In the genomic region with DNA sequence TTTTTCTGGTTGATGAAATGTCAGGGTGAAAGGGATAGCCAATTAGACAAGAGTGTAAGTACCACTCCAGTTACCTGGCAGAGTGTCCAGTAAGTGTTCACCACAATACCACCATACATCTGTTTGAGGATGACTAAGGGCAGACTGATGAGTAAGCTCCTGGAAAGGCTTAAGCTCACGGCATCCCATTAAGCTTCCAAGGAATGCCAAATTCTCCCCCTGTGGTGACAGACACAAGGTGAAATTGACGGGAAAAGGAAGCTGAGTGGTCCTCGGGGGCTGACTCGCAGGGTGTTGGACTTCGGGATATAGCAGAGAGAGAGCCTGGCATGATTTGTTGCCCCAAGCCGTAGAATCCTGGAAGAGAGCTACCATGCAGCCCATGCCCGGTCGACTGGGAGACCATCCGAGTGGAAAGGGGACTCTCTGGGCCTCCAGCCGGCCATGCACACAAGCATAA, we compare ENCODE assay signal across 12 cellular contexts. TPM values are rescaled to one million over a fixed set of nuclear protein-coding genes. Genes with fewer than 3 reads are reported as not detected.
DNase-seq lines count a peak whose midpoint lies in the region; ATAC-seq, FAIRE-seq and TF ChIP-seq lines count a peak whose summit lies in the region.
"Had no signal": no experiment of that assay in that cellular context is flagged by ENCODE, and none has a peak within 500 bp of the region (broad histone marks: within the 10 kb centered on the region; RNA-seq: fewer than 3 reads in every experiment).

No MANE protein-coding gene starts in this region.

- no peak overlapping the region for H3K9ac ChIP-seq in fibroblast of lung (ENCODE audit: insufficient read depth, low read length)

- ATAC-seq in HG02852 (IDR thresholded peaks at IDR 0.05; ENCODE audit: unreplicated experiment): no peak
- ATAC-seq: sciatic nerve; stimulated activated memory B cell treated with anti-CD40 and anti-IgM and Interleukin-4, amounts not matched to agents 10 μg/mL and 1 μg/mL and 100 μg/mL, for 72 hours had no signal

- no peaks in the 10 kb centered on the region for H4K20me1 ChIP-seq in fibroblast of lung (ENCODE audit: control insufficient read depth, extremely low read depth, insufficient read depth, low read length)

- H3K79me2 ChIP-seq in fibroblast of lung (ENCODE audit: control insufficient read depth, insufficient read depth, low read length): no peaks in the 10 kb centered on the region

- peaks cover 29% of the 10 kb centered on the region for H3K4me1 Mint-ChIP-seq in Caco-2 (ENCODE audit: low read depth, unreplicated experiment)
- H3K4me1 Mint-ChIP-seq: stimulated activated memory B cell treated with anti-CD40 and anti-IgM and Interleukin-4, amounts not matched to agents 10 μg/mL and 1 μg/mL and 100 μg/mL, for 72 hours had no signal

- no peak for FAIRE-seq in urothelium cell line (lab: Jason Lieb, UNC)
- FAIRE-seq: kidney had no signal

- no peak overlapping the region for H3K4me3 ChIP-seq in fibroblast of lung (replicated peaks in 1 of 4; ENCODE audit: control extremely low read depth in 1 of 4, insufficient read depth in 1 of 4, low read depth in 3 of 4, low read length in 4 of 4)
- no peak overlapping the region for H3K4me3 ChIP-seq in Caco-2 (ENCODE audit: low read depth, low read length)

- CTCF ChIA-PET in RWPE1 (lab: Yijun Ruan, JAX) (interaction anchor here (0.7 to 0.8 kb wide), 2 partner anchors 13 to 188 kb away, joined by 3 read pairs; no protein-coding TSS in a partner anchor), Caco-2 (lab: Charles Lee) (no interaction called here)

- no peak overlapping the region for H3K27ac Mint-ChIP-seq in Caco-2 (ENCODE audit: unreplicated experiment)
- H3K27ac Mint-ChIP-seq: stimulated activated memory B cell treated with anti-CD40 and anti-IgM and Interleukin-4, amounts not matched to agents 10 μg/mL and 1 μg/mL and 100 μg/mL, for 72 hours had no signal

- H3K4me3 Mint-ChIP-seq in Caco-2 (ENCODE audit: unreplicated experiment): no peak overlapping the region
- H3K4me3 Mint-ChIP-seq: stimulated activated memory B cell treated with anti-CD40 and anti-IgM and Interleukin-4, amounts not matched to agents 10 μg/mL and 1 μg/mL and 100 μg/mL, for 72 hours had no signal

- H3K9me3 ChIP-seq in fibroblast of lung (ENCODE audit: control insufficient read depth, insufficient read depth, low read depth, low read length): no peaks in the 10 kb centered on the region
- no peaks in the 10 kb centered on the region; the same call in 1 of the 2 replicates for H3K9me3 ChIP-seq in Caco-2

- H3K36me3 ChIP-seq in fibroblast of lung (ENCODE audit: control insufficient read depth, insufficient read depth, low read length) (no peaks in the 10 kb centered on the region), Caco-2 (ENCODE audit: control insufficient read depth, insufficient read depth, low read length) (no peaks in the 10 kb centered on the region)

- peak overlapping the region; percentile 88 for H3K27ac ChIP-seq in RWPE1
- H3K27ac ChIP-seq in fibroblast of lung (ENCODE audit: insufficient read depth, low read length): peak overlapping the region; percentile 56
- H3K27ac ChIP-seq: 22Rv1 had no signal

- no peaks in the 10 kb centered on the region for H3K27me3 ChIP-seq in fibroblast of lung (ENCODE audit: control insufficient read depth, insufficient read depth, low read length)
- H3K27me3 ChIP-seq in Caco-2 (replicated peaks; ENCODE audit: control insufficient read depth, insufficient read depth, low read length): no peaks in the 10 kb centered on the region

- no peak overlapping the region for H3K4me2 ChIP-seq in fibroblast of lung (ENCODE audit: extremely low read depth, insufficient read depth, low read length)

- no peak for TF ChIP-seq CTCF in RWPE1 (conservative IDR thresholded peaks at IDR 0.05; ENCODE audit: low read depth)
- TF ChIP-seq CTCF in fibroblast of lung (conservative IDR thresholded peaks at IDR 0.05 in 1 of 2, IDR thresholded peaks at IDR 0.05 in 1 of 2; ENCODE audit: low read depth in 1 of 2, low read length in 2 of 2): no peak
- no peak for TF ChIP-seq CTCF in Caco-2 (IDR thresholded peaks at IDR 0.05; ENCODE audit: insufficient read depth in 1 of 2, low read depth in 1 of 2, low read length in 1 of 2, severe bottlenecking in 1 of 2, unreplicated experiment in 1 of 2)

- peaks cover 39% of the 10 kb centered on the region for H3K9me3 Mint-ChIP-seq in Caco-2 (ENCODE audit: unreplicated experiment)
- H3K9me3 Mint-ChIP-seq: stimulated activated memory B cell treated with anti-CD40 and anti-IgM and Interleukin-4, amounts not matched to agents 10 μg/mL and 1 μg/mL and 100 μg/mL, for 72 hours had no signal

- POLR2A ChIA-PET in RWPE1 (lab: Yijun Ruan, JAX; ENCODE audit: low non-redundant PET) (no interaction called here), Caco-2 (lab: Charles Lee) (no interaction called here)

- no peak overlapping the region for H2AFZ ChIP-seq in fibroblast of lung (ENCODE audit: low read length)

- peak; percentile 5 to 45 for DNase-seq in NCI-H524 (lab: John Stamatoyannopoulos, UW)
- DNase-seq in NCI-H524 treated with DMSO at 0.1 percent for 48 hours (lab: John Stamatoyannopoulos, UW): no peak
- peak; percentile 70 for DNase-seq in RWPE1 (ENCODE audit: low spot score)
- DNase-seq in fibroblast of lung (ENCODE audit: low read depth in 2 of 2): peak; percentile 74 to 100
- peak; percentile 64 for DNase-seq in urothelium cell line (ENCODE audit: low spot score)
- DNase-seq in Caco-2: no peak
- no peak for DNase-seq in NCI-H748 treated with DMSO at 0.1 percent for 48 hours (lab: John Stamatoyannopoulos, UW)
- DNase-seq: kidney had no signal

- BruUV-seq in Caco-2 (replicated peaks; lab: Mats Ljungman, UMichigan): no TSS peak

- no peaks in the 10 kb centered on the region for H3K27me3 Mint-ChIP-seq in Caco-2 (ENCODE audit: insufficient read depth, unreplicated experiment)

- intact Hi-C loops in Caco-2 (cut with micrococcal nuclease; ENCODE audit: unreplicated experiment): no loop called here

- H3K36me3 Mint-ChIP-seq in Caco-2 (ENCODE audit: insufficient read depth, unreplicated experiment): peaks cover 13% of the 10 kb centered on the region
- H3K36me3 Mint-ChIP-seq: stimulated activated memory B cell treated with anti-CD40 and anti-IgM and Interleukin-4, amounts not matched to agents 10 μg/mL and 1 μg/mL and 100 μg/mL, for 72 hours had no signal

- H3K4me1 ChIP-seq in fibroblast of lung (ENCODE audit: control insufficient read depth, extremely low read depth, insufficient read depth, low read length) (peaks cover 22% of the 10 kb centered on the region), Caco-2 (peaks cover 26% of the 10 kb centered on the region)

RNA-seq across cellular contexts. Expression of a gene that starts 7.6 kb away (rescaled TPM):
- total RNA-seq in fibroblast of lung: 14.6 and 15.7 TPM in 2 replicates
- polyA plus RNA-seq in fibroblast of lung: 24.0 and 48.8 TPM in 2 replicates
- 19.5 and 38.6 TPM in 2 replicates for polyA plus RNA-seq in fibroblast of lung (2012)
- polyA minus RNA-seq in fibroblast of lung (ENCODE audit: low replicate concordance): 4.0 and 10.6 TPM in 2 replicates
- 0.41 and 0.72 TPM in 2 replicates for total RNA-seq in Caco-2 (2022)

RNA-seq across cellular contexts. Expression of a gene that starts 13.6 kb away (rescaled TPM):
- total RNA-seq in fibroblast of lung: 20.5 and 22.6 TPM in 2 replicates
- polyA plus RNA-seq in fibroblast of lung: 31.6 and 35.1 TPM in 2 replicates
- 37.2 and 40.7 TPM in 2 replicates for polyA plus RNA-seq in fibroblast of lung (2012)
- 0.12 and 1.2 TPM in 2 replicates for polyA minus RNA-seq in fibroblast of lung (ENCODE audit: low replicate concordance)
- 15.5 and 16.6 TPM in 2 replicates for total RNA-seq in Caco-2 (2022)

RNA-seq across cellular contexts. Expression of a gene that starts 40.1 kb away (rescaled TPM):
- total RNA-seq in fibroblast of lung: 120 and 131 TPM in 2 replicates
- polyA plus RNA-seq in fibroblast of lung: 52.9 and 53.0 TPM in 2 replicates
- 30.8 and 35.4 TPM in 2 replicates for polyA plus RNA-seq in fibroblast of lung (2012)
- polyA minus RNA-seq in fibroblast of lung (ENCODE audit: low replicate concordance): 26.5 and 29.9 TPM in 2 replicates
- total RNA-seq in Caco-2 (2022): 29.1 and 32.7 TPM in 2 replicates

Comparison
In these comparisons a context has a peak if more than half of its experiments do, and no peak if none do; other contexts are left out.
1. DNase-seq: peak in NCI-H524 (2 of 2), RWPE1 (single experiment), fibroblast of lung (2 of 2) and urothelium cell line (single experiment); none in NCI-H524 treated with DMSO at 0.1 percent for 48 hours (single experiment), Caco-2 (0 of 2) and NCI-H748 treated with DMSO at 0.1 percent for 48 hours (single experiment).